1 cellular context compared by ENCODE assay signal in the genomic region with DNA sequence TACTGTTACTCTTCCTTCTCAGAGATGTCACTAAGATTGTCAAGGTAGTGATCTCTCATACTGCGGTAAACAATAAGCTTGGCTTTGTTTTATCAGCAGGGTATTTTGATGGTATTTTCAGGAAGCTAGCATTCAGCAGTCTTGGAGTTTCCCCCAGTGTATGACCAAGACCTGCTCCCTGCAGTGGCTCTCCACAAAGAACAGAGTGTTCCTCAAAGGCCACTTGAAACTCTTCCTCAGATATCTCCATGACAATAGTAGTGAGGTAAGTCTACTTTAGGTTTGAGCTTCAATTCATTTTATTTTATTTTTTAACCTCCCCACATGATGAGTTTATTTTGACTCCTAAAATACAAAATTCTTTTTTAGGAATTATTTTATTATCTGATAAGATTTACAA.
TF ChIP-seq lines count a peak whose summit lies in the region.

No MANE protein-coding gene starts in this region.

TF ChIP-seq in H1, 55 proteins besides CTCF, POLR2A, EP300 and RAD21 (continued from another document):
- TF ChIP-seq JUND (IDR thresholded peaks at IDR 0.05; ENCODE audit: low read length) = peak; percentile 46; the same call in 1 of the 2 replicates
